19 cellular contexts compared by ENCODE assay signal in the genomic region with DNA sequence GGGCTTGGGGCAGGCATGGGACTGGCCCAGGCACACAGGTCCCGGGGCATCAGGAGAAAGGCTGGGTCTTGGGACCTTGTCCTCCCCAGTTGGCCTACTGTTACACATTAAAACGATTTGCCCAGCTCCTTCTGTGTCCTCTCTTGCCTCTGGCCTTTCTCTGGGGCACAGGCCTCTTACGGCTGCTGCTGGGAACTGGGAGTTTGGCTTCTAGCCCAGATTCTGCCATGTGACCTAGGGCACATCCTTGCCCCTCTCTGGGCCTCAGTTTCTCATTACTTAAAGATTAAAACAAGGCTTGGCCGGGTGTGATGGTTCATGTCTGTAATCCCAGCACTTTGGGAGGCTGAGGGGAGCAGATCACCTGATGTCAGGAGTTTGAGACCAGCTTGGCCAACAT. TPM values are rescaled to one million over a fixed set of nuclear protein-coding genes. Genes with fewer than 3 reads are reported as not detected.
DNase-seq lines count a peak whose midpoint lies in the region; ATAC-seq and TF ChIP-seq lines count a peak whose summit lies in the region.
"Had no signal": no experiment of that assay in that cellular context is flagged by ENCODE, and none has a peak within 500 bp of the region (broad histone marks: within the 10 kb centered on the region; RNA-seq: fewer than 3 reads in every experiment).

No MANE protein-coding gene starts in this region.

- H3K9ac ChIP-seq in IMR-90 (ENCODE audit: low read depth, low read length) (no peak overlapping the region), duodenal mucosa (ENCODE audit: low read depth in 1 of 2, low read length in 2 of 2) (no peak overlapping the region)

- no peaks in the 10 kb centered on the region; the same call in 1 of the 2 replicates for H4K20me1 ChIP-seq in IMR-90 (ENCODE audit: insufficient read depth, low read length)

- H3K9me1 ChIP-seq in IMR-90 (ENCODE audit: insufficient read depth, low read length) = 0 out of 2 replicates have a peak, but pooled peaks cover 7% of the 10 kb centered on the region

- H2BK5ac ChIP-seq in IMR-90 (ENCODE audit: low read depth, low read length, poor library complexity, severe bottlenecking) = no peak overlapping the region

- H2BK20ac ChIP-seq in IMR-90 (ENCODE audit: low read depth, low read length) = no peak overlapping the region

- dilution Hi-C loops in IMR-90 (cut with HindIII; ENCODE audit: low sequenced_read_pairs, unreplicated experiment) = no loop called here

- peaks cover 3 to 10% of the 10 kb centered on the region in 2 experiments; a peak in 2 of 4 replicates for H3K79me1 ChIP-seq in IMR-90 (ENCODE audit: low read depth in 1 of 2, low read length in 2 of 2)

- ATAC-seq in IMR-90 (ENCODE audit: low read depth) = no peak
- peak; percentile 27 for ATAC-seq in left lobe of liver
- ATAC-seq: A549 had no signal

- no peak overlapping the region for H3K4ac ChIP-seq in IMR-90 (ENCODE audit: low read depth, low read length)

- WGBS in IMR-90 (ENCODE audit: extremely low coverage in 2 of 2, insufficient read length in 1 of 2), 2 experiments = no CpG with 5 or more reads among the region's 4 CpGs

- no peak for TF ChIP-seq POLR2A in IMR-90 (IDR thresholded peaks at IDR 0.05; ENCODE audit: low read depth, low read length)

- POLR2A ChIA-PET in IMR-90 (lab: Charles Lee; ENCODE audit: unreplicated experiment) = no interaction called here

- H3K14ac ChIP-seq in IMR-90 (replicated peaks; ENCODE audit: low read depth, low read length) = no peak overlapping the region

- no peak overlapping the region for H4K5ac ChIP-seq in IMR-90 (ENCODE audit: low read depth, low read length)

- no peak for TF ChIP-seq CTCF in IMR-90 (conservative IDR thresholded peaks at IDR 0.05; ENCODE audit: low read depth, low read length)

- intact Hi-C loops in IMR-90 (cut with micrococcal nuclease) = no loop called here

- no peak overlapping the region for H3K18ac ChIP-seq in IMR-90 (ENCODE audit: low read depth, low read length)

- H3K4me2 ChIP-seq in IMR-90 (ENCODE audit: low read depth, low read length) = no peak overlapping the region
- H3K4me2 ChIP-seq: A549 had no signal

- H3K36me3 ChIP-seq in IMR-90 (ENCODE audit: control insufficient read depth, insufficient read depth, low read length) (peaks cover 46% of the 10 kb centered on the region), duodenal mucosa (ENCODE audit: control insufficient read depth in 1 of 2, insufficient read depth in 2 of 2, low read length in 2 of 2) (peaks cover 21 to 64% of the 10 kb centered on the region in 2 donors)

- H3K4me1 ChIP-seq in IMR-90 (ENCODE audit: control insufficient read depth, insufficient read depth, low read length) = no peaks in the 10 kb centered on the region
- H3K4me1 ChIP-seq in duodenal mucosa (ENCODE audit: control insufficient read depth in 1 of 2, insufficient read depth in 2 of 2, low read length in 2 of 2) = peaks cover 30 to 31% of the 10 kb centered on the region in 2 donors
- H3K4me1 ChIP-seq: A549 had no signal

- CTCF ChIA-PET in IMR-90 (lab: Yijun Ruan, JAX) = no interaction called here

- H3K23ac ChIP-seq in IMR-90 (ENCODE audit: low read depth, low read length) = no peak overlapping the region

- no peak overlapping the region for H2AK5ac ChIP-seq in IMR-90 (ENCODE audit: low read depth, low read length)

- no peak overlapping the region for H2BK120ac ChIP-seq in IMR-90 (ENCODE audit: low read depth, low read length)

- H3K4me3 ChIP-seq in IMR-90 (ENCODE audit: insufficient read depth, low read depth, low read length) (no peak overlapping the region), duodenal mucosa (ENCODE audit: low read depth in 1 of 2, low read length in 2 of 2) (no peak overlapping the region)
- H3K4me3 ChIP-seq: A549, MG63 had no signal

- H3K27me3 ChIP-seq in IMR-90 (ENCODE audit: control insufficient read depth, insufficient read depth, low read length) (no peaks in the 10 kb centered on the region), duodenal mucosa (ENCODE audit: control insufficient read depth in 1 of 2, insufficient read depth in 2 of 2, low read length in 2 of 2) (no peaks in the 10 kb centered on the region)
- H3K27me3 ChIP-seq: MG63 had no signal

- no peak overlapping the region for H4K8ac ChIP-seq in IMR-90 (ENCODE audit: low read depth in 2 of 2, low read length in 2 of 2)

- in situ Hi-C loops in IMR-90 (cut with MboI; ENCODE audit: low sequenced_read_pairs) = no loop called here

- TSS peak; percentile 84 for BruUV-seq in IMR-90 (replicated peaks; lab: Mats Ljungman, UMichigan)

- no peak overlapping the region for H2AK9ac ChIP-seq in IMR-90 (replicated peaks; ENCODE audit: low read depth, low read length, poor library complexity)

- H2BK15ac ChIP-seq in IMR-90 (ENCODE audit: low read depth, low read length) = no peak overlapping the region

- H2AFZ ChIP-seq in IMR-90 (replicated peaks; ENCODE audit: low read length, poor library complexity) = no peak overlapping the region

- no peak overlapping the region for H4K91ac ChIP-seq in IMR-90 (ENCODE audit: insufficient read depth, low read depth, low read length)

- no peak overlapping the region for H3K56ac ChIP-seq in IMR-90 (ENCODE audit: extremely low read depth, insufficient read depth, low read length)

- H3K27ac ChIP-seq in IMR-90 (ENCODE audit: insufficient read depth, low read length) (no peak overlapping the region), duodenal mucosa (ENCODE audit: low read depth, low read length) (peak overlapping the region; percentile 59)
- H3K27ac ChIP-seq: A549, C4-2B had no signal

- no peak for TF ChIP-seq RAD21 in IMR-90 (IDR thresholded peaks at IDR 0.05; ENCODE audit: low read length)

- H3K9me3 ChIP-seq in IMR-90 (ENCODE audit: control insufficient read depth, insufficient read depth, low read length) (no peaks in the 10 kb centered on the region), duodenal mucosa (ENCODE audit: control insufficient read depth in 1 of 2, low read length in 2 of 2) (no peaks in the 10 kb centered on the region)
- H3K9me3 ChIP-seq: A549, MG63 had no signal

- DNase-seq in IMR-90 = no peak
- peak; percentile 73 for DNase-seq in left lobe of liver (ENCODE audit: low spot score)
- peak; percentile 8 for DNase-seq in pons (ENCODE audit: low spot score)
- no peak for DNase-seq in nucleus accumbens (lab: John Stamatoyannopoulos, UW)
- no peak for DNase-seq in NCI-H446 treated with DMSO at 0.1 percent for 48 hours (lab: John Stamatoyannopoulos, UW)
- no peak for DNase-seq in stimulated activated CD4-positive, alpha-beta T cell treated with anti-CD3 and anti-CD28 coated beads, Interleukin-2, amount 100 ng/mL, for 48 hours
- no peak for DNase-seq in hippocampal formation (lab: John Stamatoyannopoulos, UW)
- DNase-seq: COR-L47, HFFc6, MG63, NCI-H1417, NCI-H1930, NCI-H2171, NCI-H774 had no signal

TF ChIP-seq in IMR-90, 13 proteins besides CTCF, POLR2A, EP300 and RAD21 (continues in another document):
- TF ChIP-seq, protein P1, sequence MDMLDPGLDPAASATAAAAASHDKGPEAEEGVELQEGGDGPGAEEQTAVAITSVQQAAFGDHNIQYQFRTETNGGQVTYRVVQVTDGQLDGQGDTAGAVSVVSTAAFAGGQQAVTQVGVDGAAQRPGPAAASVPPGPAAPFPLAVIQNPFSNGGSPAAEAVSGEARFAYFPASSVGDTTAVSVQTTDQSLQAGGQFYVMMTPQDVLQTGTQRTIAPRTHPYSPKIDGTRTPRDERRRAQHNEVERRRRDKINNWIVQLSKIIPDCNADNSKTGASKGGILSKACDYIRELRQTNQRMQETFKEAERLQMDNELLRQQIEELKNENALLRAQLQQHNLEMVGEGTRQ (IDR thresholded peaks at IDR 0.05; ENCODE audit: low read depth, low read length) = no peak
- TF ChIP-seq MAFK (IDR thresholded peaks at IDR 0.05; ENCODE audit: low read depth, low read length) (no peak), MAZ (IDR thresholded peaks at IDR 0.05; ENCODE audit: borderline replicate concordance, low read depth, low read length) (no peak), RCOR1 (IDR thresholded peaks at IDR 0.05; ENCODE audit: insufficient replicate concordance, low read length) (no peak), CEBPB (IDR thresholded peaks at IDR 0.05; ENCODE audit: low read depth, low read length) (no peak), MXI1 (IDR thresholded peaks at IDR 0.05; ENCODE audit: borderline replicate concordance, low read depth, low read length) (no peak)
- TF ChIP-seq, protein P2, sequence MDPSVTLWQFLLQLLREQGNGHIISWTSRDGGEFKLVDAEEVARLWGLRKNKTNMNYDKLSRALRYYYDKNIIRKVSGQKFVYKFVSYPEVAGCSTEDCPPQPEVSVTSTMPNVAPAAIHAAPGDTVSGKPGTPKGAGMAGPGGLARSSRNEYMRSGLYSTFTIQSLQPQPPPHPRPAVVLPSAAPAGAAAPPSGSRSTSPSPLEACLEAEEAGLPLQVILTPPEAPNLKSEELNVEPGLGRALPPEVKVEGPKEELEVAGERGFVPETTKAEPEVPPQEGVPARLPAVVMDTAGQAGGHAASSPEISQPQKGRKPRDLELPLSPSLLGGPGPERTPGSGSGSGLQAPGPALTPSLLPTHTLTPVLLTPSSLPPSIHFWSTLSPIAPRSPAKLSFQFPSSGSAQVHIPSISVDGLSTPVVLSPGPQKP (IDR thresholded peaks at IDR 0.05; ENCODE audit: borderline replicate concordance, low read depth, low read length) = no peak

RNA-seq across cellular contexts. Expression of a gene that starts 14.0 kb away (rescaled TPM):
- total RNA-seq in IMR-90 (2012; rRNA removed) = not detected in 2 replicates
- not detected in 2 replicates for polyA plus RNA-seq in IMR-90 (2012; rRNA removed)
- polyA plus RNA-seq in IMR-90 (2012; cell fraction: cytosol; rRNA removed) = not detected in 2 replicates
- polyA plus RNA-seq in IMR-90 (2012; cell fraction: nucleus; rRNA removed; ENCODE audit: low replicate concordance) = 0.07 TPM in 1 of 2 replicates, not detected in the other
- 2.9 TPM for total RNA-seq in left lobe of liver
- total RNA-seq: H4, HFFc6, NCI-H460 had no signal
- polyA plus RNA-seq: A549 had no signal

RNA-seq across cellular contexts. Expression of a gene that starts 24.7 kb away (rescaled TPM):
- 34.8 and 50.0 TPM in 2 replicates for total RNA-seq in IMR-90 (2012; rRNA removed)
- 85.7 and 89.8 TPM in 2 replicates for polyA plus RNA-seq in IMR-90 (2012; rRNA removed)
- 59.3 and 67.1 TPM in 2 replicates for polyA plus RNA-seq in IMR-90 (2012; cell fraction: cytosol; rRNA removed)
- 29.0 and 47.3 TPM in 2 replicates for polyA plus RNA-seq in IMR-90 (2012; cell fraction: nucleus; rRNA removed; ENCODE audit: low replicate concordance)
- 43.2 TPM for total RNA-seq in left lobe of liver

RNA-seq across cellular contexts. Expression of a gene that starts 32.5 kb away (rescaled TPM):
- not detected in 2 replicates for total RNA-seq in IMR-90 (2012; rRNA removed)
- polyA plus RNA-seq in IMR-90 (2012; rRNA removed) = not detected in 2 replicates
- polyA plus RNA-seq in IMR-90 (2012; cell fraction: cytosol; rRNA removed) = not detected in 2 replicates
- not detected in 2 replicates for polyA plus RNA-seq in IMR-90 (2012; cell fraction: nucleus; rRNA removed; ENCODE audit: low replicate concordance)
- 79.2 TPM for total RNA-seq in left lobe of liver
- total RNA-seq: H4, HFFc6, NCI-H460 had no signal
- polyA plus RNA-seq: A549 had no signal

RNA-seq across cellular contexts. Expression of a gene that starts 46.0 kb away (rescaled TPM):
- total RNA-seq in IMR-90 (2012; rRNA removed) (5.2 and 6.1 TPM in 2 replicates), left lobe of liver (7.1 TPM)
- 7.6 and 8.0 TPM in 2 replicates for polyA plus RNA-seq in IMR-90 (2012; rRNA removed)
- polyA plus RNA-seq in IMR-90 (2012; cell fraction: cytosol; rRNA removed) = 7.9 and 9.8 TPM in 2 replicates
- polyA plus RNA-seq in IMR-90 (2012; cell fraction: nucleus; rRNA removed; ENCODE audit: low replicate concordance) = 10.7 and 12.4 TPM in 2 replicates

RNA-seq across cellular contexts. Expression of a gene that starts 47.2 kb away (rescaled TPM):
- total RNA-seq in IMR-90 (2012; rRNA removed) (68.6 and 91.6 TPM in 2 replicates), left lobe of liver (2.8 TPM)
- 63.3 and 76.8 TPM in 2 replicates for polyA plus RNA-seq in IMR-90 (2012; rRNA removed)
- polyA plus RNA-seq in IMR-90 (2012; cell fraction: cytosol; rRNA removed) = 157 and 222 TPM in 2 replicates
- 65.3 and 116 TPM in 2 replicates for polyA plus RNA-seq in IMR-90 (2012; cell fraction: nucleus; rRNA removed; ENCODE audit: low replicate concordance)

Comparison
In these comparisons a context has a peak if more than half of its experiments do, and no peak if none do; other contexts are left out.
1. DNase-seq: peak in left lobe of liver (single experiment) and pons (single experiment); none in IMR-90 (single experiment), nucleus accumbens (0 of 56), NCI-H446 treated with DMSO at 0.1 percent for 48 hours (single experiment), stimulated activated CD4-positive, alpha-beta T cell treated with anti-CD3 and anti-CD28 coated beads, Interleukin-2, amount 100 ng/mL, for 48 hours (0 of 2) and hippocampal formation (0 of 2).
2. RNA of a gene that starts 32.5 kb away (total RNA-seq): 79.2 TPM in left lobe of liver (single experiment); not detected in IMR-90; every median in the first group is over 10 times any median in the second.